23 cellular contexts compared by ENCODE assay signal in the genomic region with DNA sequence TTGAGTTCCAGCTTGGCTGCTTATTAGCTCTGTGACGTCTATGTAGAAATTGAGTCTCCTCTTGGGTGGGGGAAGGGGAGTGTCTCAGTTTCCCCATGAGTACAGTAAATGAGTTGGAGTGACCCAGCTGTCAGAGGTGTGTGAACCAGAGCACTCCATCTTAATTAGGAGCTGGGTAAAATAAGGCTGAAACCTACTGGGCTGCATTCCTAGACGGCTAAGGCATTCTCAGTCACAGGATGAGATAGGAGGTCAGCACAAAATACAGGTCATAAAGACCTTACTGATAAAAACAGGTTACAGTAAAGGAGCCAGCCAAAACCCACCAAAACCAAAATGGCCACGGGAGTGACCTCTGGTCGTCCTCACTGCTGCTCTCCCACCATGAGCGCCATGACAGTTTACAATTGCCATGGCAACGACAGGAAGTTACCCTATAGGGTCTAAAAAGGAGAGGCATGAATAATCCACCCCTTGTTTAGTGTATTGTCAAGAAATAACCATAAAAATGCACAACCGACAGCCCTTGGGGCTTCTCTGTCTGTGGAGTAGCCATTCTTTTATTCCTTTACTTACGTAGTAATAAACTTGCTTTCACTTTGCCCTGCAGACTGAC.
DNase-seq lines count a peak whose midpoint lies in the region; ATAC-seq and TF ChIP-seq lines count a peak whose summit lies in the region.
"Had no signal": no experiment of that assay in that cellular context is flagged by ENCODE, and none has a peak within 500 bp of the region (broad histone marks: within the 10 kb centered on the region; RNA-seq: fewer than 3 reads in every experiment).

No MANE protein-coding gene starts in this region.

- no peaks in the 10 kb centered on the region for H4K20me1 ChIP-seq in GM23248 (ENCODE audit: insufficient read depth)

- no peak overlapping the region for H4K91ac ChIP-seq in trophoblast cell (ENCODE audit: low read depth, low read length)

- H3K79me2 ChIP-seq in GM23248 (ENCODE audit: insufficient read depth) = no peaks in the 10 kb centered on the region
- H3K79me2 ChIP-seq in trophoblast cell (ENCODE audit: control insufficient read depth, insufficient read depth, low read length, poor library complexity) = no peaks in the 10 kb centered on the region

- no peak for DNase-seq in GM23248
- DNase-seq in WTC11 (ENCODE audit: low spot score) = no peak
- DNase-seq in islet precursor cell = peak; percentile 79
- DNase-seq in trophoblast cell = peak; percentile 5 to 21
- no peak for DNase-seq in DMS 273 treated with DMSO at 0.1 percent for 48 hours (lab: John Stamatoyannopoulos, UW)
- DNase-seq in activated T-helper 1 cell treated with anti-CD3 and anti-CD28 coated beads, Interleukin-12 subunit alpha, Interleukin-12 subunit beta, Interleukin-2, Interleukin-4 antibody, amounts not matched to agents 30 ng/mL and 10 ng/mL and 1 ng/mL, durations not matched to agents 14 hours and 24 hours and 36 hours (ENCODE audit: low spot score) = no peak
- no peak for DNase-seq in NCI-H1436 treated with DMSO at 0.1 percent for 48 hours (lab: John Stamatoyannopoulos, UW)
- DNase-seq: BE2C; CD4-positive, CD25-positive, alpha-beta regulatory T cell; COR-L47; DMS153; Kasumi-1; MG63; NCI-H1048; NCI-H1436; NCI-H2029 treated with DMSO at 0.1 percent for 48 hours; NCI-H2171; NCI-H446; RPMI8226; SHP77 treated with DMSO at 0.1 percent for 48 hours had no signal

- no peak overlapping the region for H3K4me2 ChIP-seq in GM23248 (ENCODE audit: unreplicated experiment)
- H3K4me2 ChIP-seq in trophoblast cell (ENCODE audit: low read length) = no peak overlapping the region

- TF ChIP-seq CTCF in WTC11 (IDR thresholded peaks at IDR 0.05) = no peak

- H2AFZ ChIP-seq in GM23248 (no peak overlapping the region), trophoblast cell (ENCODE audit: insufficient read depth, low read length, poor library complexity) (no peak overlapping the region)

- H3K36me3 Mint-ChIP-seq in WTC11 = no peaks in the 10 kb centered on the region
- no peaks in the 10 kb centered on the region for H3K36me3 Mint-ChIP-seq in activated T-helper 1 cell treated with anti-CD3 and anti-CD28 coated beads, Interleukin-12 subunit alpha, Interleukin-12 subunit beta, Interleukin-2, Interleukin-4 antibody, amounts not matched to agents 30 ng/mL and 10 ng/mL and 1 ng/mL, durations not matched to agents 14 hours and 24 hours and 36 hours (ENCODE audit: low read depth)
- H3K36me3 Mint-ChIP-seq: CD4-positive, CD25-positive, alpha-beta regulatory T cell; IgD-negative memory B cell had no signal

- no peak overlapping the region for H3K14ac ChIP-seq in trophoblast cell (ENCODE audit: low read length)

- H2AK5ac ChIP-seq in trophoblast cell (ENCODE audit: low read length) = no peak overlapping the region

- H2BK12ac ChIP-seq in trophoblast cell (ENCODE audit: low read length) = no peak overlapping the region

- intact Hi-C loops in activated T-helper 1 cell treated with anti-CD3 and anti-CD28 coated beads, Interleukin-12 subunit alpha, Interleukin-12 subunit beta, Interleukin-2, Interleukin-4 antibody, amounts not matched to agents 30 ng/mL and 10 ng/mL and 1 ng/mL, durations not matched to agents 14 hours and 24 hours and 36 hours (cut with micrococcal nuclease) = no loop called here

- WGBS in GM23248 (ENCODE audit: low coverage in 1 of 2, low lambda C conversion rate in 2 of 2, missing lambda C conversion rate in 2 of 2), 2 experiments = 26 to 28% methylated on average over 8 of the region's 8 CpGs
- WGBS in trophoblast cell (ENCODE audit: extremely low coverage, insufficient coverage, insufficient read length) = no CpG with 5 or more reads among the region's 8 CpGs

- H3K9me2 ChIP-seq in GM23248 (ENCODE audit: insufficient read depth) = no peaks in the 10 kb centered on the region

- no peak overlapping the region for H3K4ac ChIP-seq in trophoblast cell (ENCODE audit: low read depth, low read length)

- no peaks in the 10 kb centered on the region for H3K27me3 Mint-ChIP-seq in WTC11 (ENCODE audit: low read depth)
- H3K27me3 Mint-ChIP-seq in activated T-helper 1 cell treated with anti-CD3 and anti-CD28 coated beads, Interleukin-12 subunit alpha, Interleukin-12 subunit beta, Interleukin-2, Interleukin-4 antibody, amounts not matched to agents 30 ng/mL and 10 ng/mL and 1 ng/mL, durations not matched to agents 14 hours and 24 hours and 36 hours (ENCODE audit: insufficient read depth) = no peaks in the 10 kb centered on the region

- H2BK5ac ChIP-seq in trophoblast cell (ENCODE audit: low read depth, low read length, poor library complexity) = no peak overlapping the region

- CTCF ChIA-PET in WTC11 (lab: Charles Lee) = interaction anchor here (0.9 to 1.7 kb wide), 3 partner anchors 16 to 198 kb away, joined by 3 to 4 read pairs (median 3); no protein-coding TSS in a partner anchor

- H3K27ac ChIP-seq in GM23248 (no peak overlapping the region), trophoblast cell (ENCODE audit: low read depth, low read length) (no peak overlapping the region)

- POLR2A ChIA-PET in WTC11 (lab: Charles Lee) = no interaction called here

- no peaks in the 10 kb centered on the region for H3F3A ChIP-seq in GM23248 (ENCODE audit: insufficient read depth)

- H3K9me3 ChIP-seq in GM23248 (ENCODE audit: low read depth) = no peaks in the 10 kb centered on the region
- no peaks in the 10 kb centered on the region for H3K9me3 ChIP-seq in trophoblast cell (ENCODE audit: insufficient read depth, low read depth, low read length)
- H3K9me3 ChIP-seq: BE2C, MG63 had no signal

- H4K12ac ChIP-seq in trophoblast cell (ENCODE audit: low read depth, low read length) = no peak overlapping the region

- peaks cover 58% of the 10 kb centered on the region for H3K4me1 Mint-ChIP-seq in WTC11
- H3K4me1 Mint-ChIP-seq in activated T-helper 1 cell treated with anti-CD3 and anti-CD28 coated beads, Interleukin-12 subunit alpha, Interleukin-12 subunit beta, Interleukin-2, Interleukin-4 antibody, amounts not matched to agents 30 ng/mL and 10 ng/mL and 1 ng/mL, durations not matched to agents 14 hours and 24 hours and 36 hours (ENCODE audit: low read depth) = no peaks in the 10 kb centered on the region
- H3K4me1 Mint-ChIP-seq: CD4-positive, CD25-positive, alpha-beta regulatory T cell; IgD-negative memory B cell had no signal

- peaks cover 2% of the 10 kb centered on the region for H3K79me1 ChIP-seq in trophoblast cell (ENCODE audit: low read length)

- H3K36me3 ChIP-seq in GM23248 (ENCODE audit: low read depth) (no peaks in the 10 kb centered on the region), trophoblast cell (ENCODE audit: control insufficient read depth in 1 of 2, insufficient read depth in 2 of 2, low read length in 2 of 2) (no peaks in the 10 kb centered on the region)
- H3K36me3 ChIP-seq: BE2C, MG63 had no signal

- no peak overlapping the region for H2BK120ac ChIP-seq in trophoblast cell (ENCODE audit: insufficient read depth, low read length, poor library complexity)

- in situ Hi-C loops in GM23248 (cut with MboI) = no loop called here

- H3K9ac ChIP-seq in GM23248 (no peak overlapping the region), trophoblast cell (ENCODE audit: low read length) (no peak overlapping the region)

- H4K8ac ChIP-seq in trophoblast cell (ENCODE audit: low read depth, low read length) = no peak overlapping the region

- no peak for ATAC-seq in WTC11
- ATAC-seq: GM12878, SK-N-SH treated with all-trans-retinoic acid at 6 μM for 48 hours had no signal

- H3K9me3 Mint-ChIP-seq in WTC11 = no peaks in the 10 kb centered on the region
- no peaks in the 10 kb centered on the region for H3K9me3 Mint-ChIP-seq in activated T-helper 1 cell treated with anti-CD3 and anti-CD28 coated beads, Interleukin-12 subunit alpha, Interleukin-12 subunit beta, Interleukin-2, Interleukin-4 antibody, amounts not matched to agents 30 ng/mL and 10 ng/mL and 1 ng/mL, durations not matched to agents 14 hours and 24 hours and 36 hours

- no peak overlapping the region for H3K18ac ChIP-seq in trophoblast cell (ENCODE audit: low read length)

- H3K27ac Mint-ChIP-seq in WTC11 = peak overlapping the region; percentile 64
- H3K27ac Mint-ChIP-seq in activated T-helper 1 cell treated with anti-CD3 and anti-CD28 coated beads, Interleukin-12 subunit alpha, Interleukin-12 subunit beta, Interleukin-2, Interleukin-4 antibody, amounts not matched to agents 30 ng/mL and 10 ng/mL and 1 ng/mL, durations not matched to agents 14 hours and 24 hours and 36 hours = no peak overlapping the region
- H3K27ac Mint-ChIP-seq: IgD-negative memory B cell had no signal

- H3K4me1 ChIP-seq in GM23248 (ENCODE audit: insufficient read depth) = no peaks in the 10 kb centered on the region
- H3K4me1 ChIP-seq in trophoblast cell (ENCODE audit: control insufficient read depth in 1 of 2, insufficient read depth in 2 of 2, low read length in 2 of 2) = peaks cover 8 to 16% of the 10 kb centered on the region in 2 experiments
- H3K4me1 ChIP-seq: BE2C had no signal

- no peak overlapping the region for H3K4me3 Mint-ChIP-seq in WTC11
- no peak overlapping the region for H3K4me3 Mint-ChIP-seq in activated T-helper 1 cell treated with anti-CD3 and anti-CD28 coated beads, Interleukin-12 subunit alpha, Interleukin-12 subunit beta, Interleukin-2, Interleukin-4 antibody, amounts not matched to agents 30 ng/mL and 10 ng/mL and 1 ng/mL, durations not matched to agents 14 hours and 24 hours and 36 hours
- H3K4me3 Mint-ChIP-seq: CD4-positive, CD25-positive, alpha-beta regulatory T cell; IgD-negative memory B cell had no signal

- no peak overlapping the region for H3K23ac ChIP-seq in trophoblast cell (ENCODE audit: low read length)

- no peaks in the 10 kb centered on the region for H3K27me3 ChIP-seq in GM23248 (replicated peaks; ENCODE audit: insufficient read depth)
- no peaks in the 10 kb centered on the region for H3K27me3 ChIP-seq in trophoblast cell (ENCODE audit: insufficient read depth, low read length)
- H3K27me3 ChIP-seq: BE2C, MG63 had no signal

- H3K4me3 ChIP-seq in GM23248 (0 out of 2 replicates have a peak overlapping the region, but pooled peaks have one; percentile 11), trophoblast cell (ENCODE audit: low read depth, low read length) (no peak overlapping the region)
- H3K4me3 ChIP-seq: GM12878, MG63 had no signal

TF ChIP-seq in WTC11, 78 proteins besides CTCF, POLR2A, EP300 and RAD21 (continues in another document):
- TF ChIP-seq NR1H2 (CRISPR knock-in tag; IDR thresholded peaks at IDR 0.05) (no peak), ELF4 (CRISPR knock-in tag; IDR thresholded peaks at IDR 0.05; ENCODE audit: low read depth) (no peak)
- TF ChIP-seq, protein P1, sequence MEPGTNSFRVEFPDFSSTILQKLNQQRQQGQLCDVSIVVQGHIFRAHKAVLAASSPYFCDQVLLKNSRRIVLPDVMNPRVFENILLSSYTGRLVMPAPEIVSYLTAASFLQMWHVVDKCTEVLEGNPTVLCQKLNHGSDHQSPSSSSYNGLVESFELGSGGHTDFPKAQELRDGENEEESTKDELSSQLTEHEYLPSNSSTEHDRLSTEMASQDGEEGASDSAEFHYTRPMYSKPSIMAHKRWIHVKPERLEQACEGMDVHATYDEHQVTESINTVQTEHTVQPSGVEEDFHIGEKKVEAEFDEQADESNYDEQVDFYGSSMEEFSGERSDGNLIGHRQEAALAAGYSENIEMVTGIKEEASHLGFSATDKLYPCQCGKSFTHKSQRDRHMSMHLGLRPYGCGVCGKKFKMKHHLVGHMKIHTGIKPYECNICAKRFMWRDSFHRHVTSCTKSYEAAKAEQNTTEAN (CRISPR knock-in tag; IDR thresholded peaks at IDR 0.05) = no peak

Comparison
In these comparisons a context has a peak if more than half of its experiments do, and no peak if none do; other contexts are left out.
1. DNase-seq: peak in islet precursor cell (single experiment) and trophoblast cell (2 of 2); none in GM23248 (single experiment), WTC11 (single experiment), DMS 273 treated with DMSO at 0.1 percent for 48 hours (single experiment), activated T-helper 1 cell treated with anti-CD3 and anti-CD28 coated beads, Interleukin-12 subunit alpha, Interleukin-12 subunit beta, Interleukin-2, Interleukin-4 antibody, amounts not matched to agents 30 ng/mL and 10 ng/mL and 1 ng/mL, durations not matched to agents 14 hours and 24 hours and 36 hours (single experiment) and NCI-H1436 treated with DMSO at 0.1 percent for 48 hours (single experiment).